In the genomic region with DNA sequence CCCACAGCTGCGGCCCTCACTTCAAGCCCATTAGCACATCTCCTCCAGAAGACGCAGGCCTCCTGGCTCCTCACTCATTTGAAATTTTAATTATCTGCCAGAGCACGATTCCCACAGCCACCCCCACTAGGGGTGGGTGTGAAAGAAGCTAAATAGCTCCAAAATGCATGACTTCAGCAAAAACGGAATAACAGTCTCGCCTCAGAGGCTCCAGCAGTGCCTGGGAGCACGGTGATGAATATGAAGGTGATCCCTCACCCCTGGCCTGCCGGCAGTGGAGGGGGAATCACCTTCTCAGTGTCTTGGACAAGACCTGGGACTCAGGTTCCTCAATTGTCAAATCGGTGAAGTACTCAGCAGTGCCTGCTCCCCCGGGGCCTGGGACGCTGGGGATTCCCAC, we compare ENCODE assay signal across 18 cellular contexts.
DNase-seq lines count a peak whose midpoint lies in the region; ATAC-seq, FAIRE-seq and TF ChIP-seq lines count a peak whose summit lies in the region.
"Had no signal": no experiment of that assay in that cellular context is flagged by ENCODE, and none has a peak within 500 bp of the region (broad histone marks: within the 10 kb centered on the region; RNA-seq: fewer than 3 reads in every experiment).

No MANE protein-coding gene starts in this region.

- H3K79me1 ChIP-seq in H1 (ENCODE audit: low read depth, low read length), result no peaks in the 10 kb centered on the region
- H3K79me1 ChIP-seq in neuronal stem cell (ENCODE audit: low read depth, low read length), result no peaks in the 10 kb centered on the region

- POLR2A ChIA-PET in H1 (lab: Charles Lee; ENCODE audit: partially characterized antibody) (interaction anchor here (1.0 kb wide), 1 partner anchor 21 kb away, joined by 4 read pairs; no protein-coding TSS in a partner anchor), Caco-2 (lab: Charles Lee) (no interaction called here)

- H3K36me3 ChIP-seq in left ventricle myocardium inferior (no peaks in the 10 kb centered on the region), H7 (replicated peaks; ENCODE audit: control insufficient read depth, insufficient read depth, low read length) (no peaks in the 10 kb centered on the region), H1 (ENCODE audit: control insufficient read depth in 2 of 4, insufficient read depth in 4 of 4, low read length in 3 of 4) (no peaks in the 10 kb centered on the region), neuronal stem cell (replicated peaks in 1 of 2; ENCODE audit: control insufficient read depth in 2 of 2, insufficient read depth in 2 of 2, low read length in 2 of 2) (no peaks in the 10 kb centered on the region), Caco-2 (ENCODE audit: control insufficient read depth, insufficient read depth, low read length) (no peaks in the 10 kb centered on the region)
- H3K36me3 ChIP-seq: HAP-1 had no signal

- H3K4ac ChIP-seq in H1 (replicated peaks; ENCODE audit: insufficient read length, low read depth, low read length), result no peak overlapping the region
- H3K4ac ChIP-seq in neuronal stem cell (ENCODE audit: low read length), result no peak overlapping the region

- H3K27me3 ChIP-seq in left ventricle myocardium inferior (ENCODE audit: low read depth), result peaks cover 6% of the 10 kb centered on the region
- H3K27me3 ChIP-seq in H7 (ENCODE audit: control insufficient read depth, insufficient read depth, low read length), result no peaks in the 10 kb centered on the region
- H3K27me3 ChIP-seq in H1 (replicated peaks in 1 of 4; ENCODE audit: control insufficient read depth in 3 of 4, extremely low read depth in 1 of 4, insufficient read depth in 3 of 4, low read length in 3 of 4), result no peaks in the 10 kb centered on the region
- no peaks in the 10 kb centered on the region for H3K27me3 ChIP-seq in neuronal stem cell (ENCODE audit: control insufficient read depth in 3 of 3, insufficient read depth in 3 of 3, low read depth in 1 of 3, low read length in 3 of 3)
- no peaks in the 10 kb centered on the region for H3K27me3 ChIP-seq in Caco-2 (replicated peaks; ENCODE audit: control insufficient read depth, insufficient read depth, low read length)

- no peak overlapping the region for H2BK15ac ChIP-seq in H1 (ENCODE audit: low read length)
- H2BK15ac ChIP-seq in neuronal stem cell (ENCODE audit: low read length), result no peak overlapping the region

- H3K23ac ChIP-seq in H1 (ENCODE audit: insufficient read length) (no peak overlapping the region), neuronal stem cell (ENCODE audit: low read depth, low read length, poor library complexity) (no peak overlapping the region)

- no peaks in the 10 kb centered on the region for H3K79me2 ChIP-seq in H1 (ENCODE audit: control insufficient read depth in 1 of 2, insufficient read depth in 2 of 2, low read length in 2 of 2)

- TF ChIP-seq EP300 in H1 (IDR thresholded peaks at IDR 0.05; ENCODE audit: borderline replicate concordance in 1 of 2, low read depth in 2 of 2, low read length in 2 of 2), result no peak

- no peaks in the 10 kb centered on the region for H3K9me3 ChIP-seq in left ventricle myocardium inferior (replicated peaks)
- no peaks in the 10 kb centered on the region for H3K9me3 ChIP-seq in H1 (ENCODE audit: insufficient read depth in 2 of 2, low read depth in 1 of 2, low read length in 1 of 2)
- H3K9me3 ChIP-seq in neuronal stem cell (replicated peaks in 1 of 2; ENCODE audit: control insufficient read depth in 2 of 2, insufficient read depth in 1 of 2, low read depth in 1 of 2, low read length in 2 of 2), result peaks cover 0 to 4% of the 10 kb centered on the region in 2 donors
- H3K9me3 ChIP-seq in Caco-2, result no peaks in the 10 kb centered on the region
- H3K9me3 ChIP-seq: HAP-1 had no signal

- no peak for TF ChIP-seq CTCF in left ventricle myocardium inferior (IDR thresholded peaks at IDR 0.05; ENCODE audit: borderline replicate concordance)
- no peak for TF ChIP-seq CTCF in H1 (IDR thresholded peaks at IDR 0.05; ENCODE audit: control extremely low read depth in 1 of 3, insufficient read depth in 1 of 3, low read depth in 1 of 3, low read length in 3 of 3)
- TF ChIP-seq CTCF in Caco-2 (IDR thresholded peaks at IDR 0.05; ENCODE audit: insufficient read depth in 1 of 2, low read depth in 1 of 2, low read length in 1 of 2, severe bottlenecking in 1 of 2, unreplicated experiment in 1 of 2), result no peak

- peaks cover 14% of the 10 kb centered on the region for H3K27me3 Mint-ChIP-seq in Caco-2 (ENCODE audit: insufficient read depth, unreplicated experiment)

- no TSS peak for BruUV-seq in Caco-2 (replicated peaks; lab: Mats Ljungman, UMichigan)

- no peak for FAIRE-seq in H1 (lab: Jason Lieb, UNC)

- no peak overlapping the region for H4K8ac ChIP-seq in H1 (ENCODE audit: extremely low read depth, insufficient read depth, low read length)
- H4K8ac ChIP-seq in neuronal stem cell (ENCODE audit: low read depth, low read length), result no peak overlapping the region

- H3K36me3 Mint-ChIP-seq in Caco-2 (ENCODE audit: insufficient read depth, unreplicated experiment), result no peaks in the 10 kb centered on the region
- H3K36me3 Mint-ChIP-seq: CD4-positive, alpha-beta memory T cell had no signal

- H2BK12ac ChIP-seq in H1 (ENCODE audit: low read depth, low read length) (no peak overlapping the region), neuronal stem cell (ENCODE audit: low read length) (no peak overlapping the region)

- H3K4me1 ChIP-seq in left ventricle myocardium inferior (peaks cover 17% of the 10 kb centered on the region), H1 (replicated peaks in 1 of 4; ENCODE audit: control insufficient read depth in 3 of 4, insufficient read depth in 4 of 4, low read length in 3 of 4) (peaks cover 0 to 7% (median 2%) of the 10 kb centered on the region in 4 experiments; a peak in 4 of 7 replicates), neuronal stem cell (ENCODE audit: control insufficient read depth in 2 of 2, insufficient read depth in 1 of 2, low read depth in 1 of 2, low read length in 2 of 2) (no peaks in the 10 kb centered on the region), Caco-2 (no peaks in the 10 kb centered on the region)
- H3K4me1 ChIP-seq: HAP-1 had no signal

- CTCF ChIA-PET in H1 (lab: Charles Lee; ENCODE audit: partially characterized antibody) (interaction anchor here (1.0 to 1.2 kb wide), 3 partner anchors 9 to 18 kb away, joined by 3 to 5 read pairs (median 3); no protein-coding TSS in a partner anchor), Caco-2 (lab: Charles Lee) (no interaction called here)

- no peak overlapping the region for H3K27ac Mint-ChIP-seq in Caco-2 (ENCODE audit: unreplicated experiment)
- H3K27ac Mint-ChIP-seq: B cell; CD4-positive, alpha-beta memory T cell; HFFc6 had no signal

- peak overlapping the region; percentile 88 for H3K27ac ChIP-seq in left ventricle myocardium inferior (replicated peaks)
- no peak overlapping the region for H3K27ac ChIP-seq in H1 (ENCODE audit: low read depth, low read length)
- H3K27ac ChIP-seq in neuronal stem cell (replicated peaks; ENCODE audit: low read length), result no peak overlapping the region
- H3K27ac ChIP-seq: GM23248 had no signal

- intact Hi-C loops in left ventricle myocardium inferior (cut with micrococcal nuclease) (no loop called here), Right ventricle myocardium superior (cut with DNase I) (no loop called here), Caco-2 (cut with micrococcal nuclease; ENCODE audit: unreplicated experiment) (no loop called here)

- H3K4me3 ChIP-seq in left ventricle myocardium inferior (no peak overlapping the region), H7 (ENCODE audit: insufficient read depth, low read depth, low read length) (no peak overlapping the region), H1 (ENCODE audit: extremely low read depth in 1 of 4, insufficient read depth in 2 of 4, low read depth in 3 of 4, low read length in 4 of 4) (no peak overlapping the region), neuronal stem cell (ENCODE audit: low read length in 2 of 2) (no peak overlapping the region), Caco-2 (ENCODE audit: low read depth, low read length) (no peak overlapping the region)
- H3K4me3 ChIP-seq: GM23248, HAP-1 had no signal

- H2BK20ac ChIP-seq in H1 (ENCODE audit: low read length), result no peak overlapping the region

- WGBS in H1 (ENCODE audit: extremely low coverage in 1 of 2, insufficient coverage in 1 of 2, insufficient read length in 1 of 2, insufficient replicate concordance in 2 of 2, low coverage in 1 of 2, low lambda C conversion rate in 2 of 2, missing lambda C conversion rate in 1 of 2), 2 experiments, result 70% methylated on average over 8 of the region's 10 CpGs; no CpG with 5 or more reads in 1 of the 2 experiments
- WGBS in neuronal stem cell (ENCODE audit: extremely low coverage in 2 of 2, insufficient read length in 2 of 2, insufficient replicate concordance in 1 of 2), 2 donors, result no CpG with 5 or more reads among the region's 10 CpGs

- no peak for ATAC-seq in Right ventricle myocardium superior (ENCODE audit: poor library complexity)

- H3K23me2 ChIP-seq in H1 (ENCODE audit: low read depth, low read length), result no peaks in the 10 kb centered on the region

- H2BK5ac ChIP-seq in H1 (ENCODE audit: low read depth, low read length), result no peak overlapping the region
- H2BK5ac ChIP-seq in neuronal stem cell (ENCODE audit: low read length), result no peak overlapping the region

- H4K91ac ChIP-seq in H1 (replicated peaks; ENCODE audit: insufficient read length, low read length) (no peak overlapping the region), neuronal stem cell (ENCODE audit: low read depth, low read length, poor library complexity) (no peak overlapping the region)

- DNase-seq in left ventricle myocardium inferior, result no peak
- DNase-seq in Right ventricle myocardium superior, result no peak
- peak; percentile 56 for DNase-seq in H7
- no peak for DNase-seq in H1 (ENCODE audit: low read depth in 1 of 2, low spot score in 2 of 2)
- no peak for DNase-seq in neuronal stem cell (ENCODE audit: low spot score)
- DNase-seq in Caco-2, result no peak
- DNase-seq in NCI-H1092 (lab: John Stamatoyannopoulos, UW), result no peak
- no peak for DNase-seq in activated CD8-positive, alpha-beta memory T cell treated with anti-CD3 and anti-CD28 coated beads for 24 hours
- DNase-seq: 8988T; ACHN; C1 segment of cervical spinal cord; CD4-positive, alpha-beta memory T cell; COR-L47; DMS53; GM23248; HFFc6 had no signal

- no peak overlapping the region for H2AK5ac ChIP-seq in H1 (ENCODE audit: low read depth, low read length)
- H2AK5ac ChIP-seq in neuronal stem cell (ENCODE audit: low read depth, low read length), result no peak overlapping the region

- H3K4me2 ChIP-seq in H1 (ENCODE audit: insufficient read depth in 1 of 2, low read depth in 2 of 2, low read length in 2 of 2) (no peak overlapping the region), neuronal stem cell (ENCODE audit: insufficient read depth, low read length, poor library complexity, severe bottlenecking) (no peak overlapping the region)

- H3K18ac ChIP-seq in H1 (ENCODE audit: extremely low read depth, low read length) (no peak overlapping the region), neuronal stem cell (ENCODE audit: low read length) (peak overlapping the region; percentile 2)

- TF ChIP-seq RAD21 in H1 (IDR thresholded peaks at IDR 0.05 in 1 of 2, conservative IDR thresholded peaks at IDR 0.05 in 1 of 2; ENCODE audit: low read depth in 2 of 2, low read length in 2 of 2), result no peak

- no peak overlapping the region for H3K14ac ChIP-seq in H1 (ENCODE audit: insufficient read length)
- H3K14ac ChIP-seq in neuronal stem cell (ENCODE audit: low read length), result no peak overlapping the region

- H4K20me1 ChIP-seq in H1 (replicated peaks in 1 of 2; ENCODE audit: control insufficient read depth in 1 of 2, insufficient read depth in 2 of 2, low read length in 2 of 2), result no peaks in the 10 kb centered on the region

- H4K5ac ChIP-seq in H1 (ENCODE audit: insufficient read length, low read depth, low read length), result no peak overlapping the region

- H3K4me3 Mint-ChIP-seq in Caco-2 (ENCODE audit: unreplicated experiment), result no peak overlapping the region
- H3K4me3 Mint-ChIP-seq: B cell, HFFc6 had no signal

- H3K9ac ChIP-seq in H1 (replicated peaks in 1 of 4; ENCODE audit: extremely low read depth in 1 of 4, low read depth in 3 of 4, low read length in 3 of 4) (no peak overlapping the region), neuronal stem cell (ENCODE audit: low read depth, low read length, poor library complexity) (no peak overlapping the region)
- H3K9ac ChIP-seq: GM23248 had no signal

- 0 out of 2 replicates have a peak overlapping the region, but pooled peaks have one; percentile 24 for H2AFZ ChIP-seq in H1 (ENCODE audit: low read length)
- H2AFZ ChIP-seq in neuronal stem cell (ENCODE audit: low read length), result no peak overlapping the region
- H2AFZ ChIP-seq: GM23248 had no signal

- no peak overlapping the region for H3K56ac ChIP-seq in H1 (replicated peaks; ENCODE audit: insufficient read length, low read depth, low read length)

- H2BK120ac ChIP-seq in H1 (replicated peaks; ENCODE audit: low read depth, low read length), result no peak overlapping the region
- no peak overlapping the region for H2BK120ac ChIP-seq in neuronal stem cell (ENCODE audit: low read depth, low read length)

- TF ChIP-seq POLR2A in H1 (IDR thresholded peaks at IDR 0.05; ENCODE audit: control extremely low read depth in 1 of 2, low read depth in 2 of 2, low read length in 2 of 2), result no peak

- no peaks in the 10 kb centered on the region for H3K4me1 Mint-ChIP-seq in Caco-2 (ENCODE audit: low read depth, unreplicated experiment)
- H3K4me1 Mint-ChIP-seq: B cell had no signal

- H3K9me3 Mint-ChIP-seq in Caco-2 (ENCODE audit: unreplicated experiment), result peaks cover 15% of the 10 kb centered on the region
